16 cellular contexts compared by ENCODE assay signal in genomic region chr7:111088328-111088727, GRCh38. TPM values are rescaled to one million over a fixed set of nuclear protein-coding genes. Genes with fewer than 3 reads are reported as not detected.
"Had no signal": no experiment of that assay in that cellular context is flagged by ENCODE, and none has a peak within 500 bp of the region (broad histone marks: within the 10 kb centered on the region; RNA-seq: fewer than 3 reads in every experiment).

No MANE protein-coding gene starts in this region.

- H3K9me3 ChIP-seq: lower lobe of right lung, pancreas, SJSA1, thyroid gland, uterus had no signal

- H3K36me3 ChIP-seq: brain microvascular endothelial cell, lower lobe of right lung, pancreas, SJSA1, thyroid gland, uterus had no signal

- DNase-seq: activated CD4-positive, alpha-beta T cell treated with anti-CD3 and anti-CD28 coated beads, Interleukin-2, amount 10 ng/mL, durations not matched to agents 7 days and 5 days; anterior cingulate cortex; brain microvascular endothelial cell; left colon; lower lobe of right lung; pancreas; thyroid gland; uterus had no signal

- H3K4me3 ChIP-seq: coronary artery, lower lobe of right lung, pancreas, SJSA1, thyroid gland, uterus had no signal

- H3K27me3 Mint-ChIP-seq: activated CD4-positive, alpha-beta T cell treated with anti-CD3 and anti-CD28 coated beads, Interleukin-2, amount 10 ng/mL, durations not matched to agents 7 days and 5 days; central memory CD8-positive, alpha-beta T cell had no signal

- H3K27ac Mint-ChIP-seq: WTC11 had no signal

- H3K36me3 Mint-ChIP-seq: WTC11 had no signal

- H3K9me3 Mint-ChIP-seq: activated naive CD4-positive, alpha-beta T cell treated with anti-CD3 and anti-CD28 coated beads, Interleukin-2, amount 50 U/mL, for 72 hours; central memory CD8-positive, alpha-beta T cell had no signal

- H3K4me3 Mint-ChIP-seq: activated CD4-positive, alpha-beta T cell treated with anti-CD3 and anti-CD28 coated beads, Interleukin-2, amount 10 ng/mL, durations not matched to agents 7 days and 5 days; central memory CD8-positive, alpha-beta T cell; neural crest cell; WTC11 had no signal

- H3K4me1 ChIP-seq: uterus had no signal

- H3K27me3 ChIP-seq: brain microvascular endothelial cell, pancreas, SJSA1, thyroid gland, uterus had no signal

- H3K27ac ChIP-seq: brain microvascular endothelial cell, coronary artery, lower lobe of right lung, pancreas, SJSA1, thyroid gland, uterus had no signal

- ATAC-seq: activated naive CD4-positive, alpha-beta T cell treated with anti-CD3 and anti-CD28 coated beads, Interleukin-2, amount 50 U/mL, for 72 hours; esophagus mucosa; left colon; lower lobe of right lung; pancreas; sciatic nerve; WTC11 had no signal

RNA-seq across cellular contexts. Expression of gene LRRN3, which starts 2.6 kb away (rescaled TPM):
- total RNA-seq: esophagus mucosa, SJSA1 had no signal
